ENCODE assay signal across 3 cellular contexts in genomic region chr17:60685437-60685836, GRCh38.
TF ChIP-seq lines count a peak whose summit lies in the region.

No MANE protein-coding gene starts in this region.

TF ChIP-seq in WTC11, 78 proteins besides CTCF, POLR2A, EP300 and RAD21:
- TF ChIP-seq USF1 (CRISPR knock-in tag; IDR thresholded peaks at IDR 0.05) (no peak), PREB (CRISPR knock-in tag; IDR thresholded peaks at IDR 0.05; ENCODE audit: borderline replicate concordance) (no peak), E2F4 (CRISPR knock-in tag; IDR thresholded peaks at IDR 0.05; ENCODE audit: borderline replicate concordance, low read depth) (no peak), MYBL2 (CRISPR knock-in tag; IDR thresholded peaks at IDR 0.05) (no peak), ZNF263 (CRISPR knock-in tag; IDR thresholded peaks at IDR 0.05; ENCODE audit: low read depth) (no peak), TEAD1 (CRISPR knock-in tag; IDR thresholded peaks at IDR 0.05) (no peak), HMGXB4 (CRISPR knock-in tag; IDR thresholded peaks at IDR 0.05) (no peak), FOXP1 (CRISPR knock-in tag; IDR thresholded peaks at IDR 0.05; ENCODE audit: borderline replicate concordance) (no peak)

TF ChIP-seq in GM12878, 131 proteins besides CTCF, POLR2A, EP300 and RAD21:
- TF ChIP-seq NFXL1 (IDR thresholded peaks at IDR 0.05; ENCODE audit: borderline replicate concordance) (peak; percentile 57; the same call in 1 of the 2 replicates), TAF1 (IDR thresholded peaks at IDR 0.05; ENCODE audit: borderline replicate concordance, low read depth, low read length) (no peak)

TF ChIP-seq in K562, 482 proteins besides CTCF, POLR2A, EP300 and RAD21:
- TF ChIP-seq BMI1 (IDR thresholded peaks at IDR 0.05; ENCODE audit: low read length), result no peak
- TF ChIP-seq ELF4 (CRISPR knock-in tag; IDR thresholded peaks at IDR 0.05), result no peak
- TF ChIP-seq ZBTB40 (IDR thresholded peaks at IDR 0.05), result no peak
- no peak for TF ChIP-seq ZBTB40 (CRISPR knock-in tag; IDR thresholded peaks at IDR 0.05)
- TF ChIP-seq ZBTB11 (CRISPR knock-in tag; IDR thresholded peaks at IDR 0.05), result peak in 1 of 3 experiments; percentile 13; a peak in 1 of 6 replicates
- peak; percentile 52 for TF ChIP-seq EWSR1 (IDR thresholded peaks at IDR 0.05; ENCODE audit: borderline replicate concordance, low read depth, partially characterized antibody)
